Comparison of ENCODE assay signal across 20 cellular contexts in the genomic region with DNA sequence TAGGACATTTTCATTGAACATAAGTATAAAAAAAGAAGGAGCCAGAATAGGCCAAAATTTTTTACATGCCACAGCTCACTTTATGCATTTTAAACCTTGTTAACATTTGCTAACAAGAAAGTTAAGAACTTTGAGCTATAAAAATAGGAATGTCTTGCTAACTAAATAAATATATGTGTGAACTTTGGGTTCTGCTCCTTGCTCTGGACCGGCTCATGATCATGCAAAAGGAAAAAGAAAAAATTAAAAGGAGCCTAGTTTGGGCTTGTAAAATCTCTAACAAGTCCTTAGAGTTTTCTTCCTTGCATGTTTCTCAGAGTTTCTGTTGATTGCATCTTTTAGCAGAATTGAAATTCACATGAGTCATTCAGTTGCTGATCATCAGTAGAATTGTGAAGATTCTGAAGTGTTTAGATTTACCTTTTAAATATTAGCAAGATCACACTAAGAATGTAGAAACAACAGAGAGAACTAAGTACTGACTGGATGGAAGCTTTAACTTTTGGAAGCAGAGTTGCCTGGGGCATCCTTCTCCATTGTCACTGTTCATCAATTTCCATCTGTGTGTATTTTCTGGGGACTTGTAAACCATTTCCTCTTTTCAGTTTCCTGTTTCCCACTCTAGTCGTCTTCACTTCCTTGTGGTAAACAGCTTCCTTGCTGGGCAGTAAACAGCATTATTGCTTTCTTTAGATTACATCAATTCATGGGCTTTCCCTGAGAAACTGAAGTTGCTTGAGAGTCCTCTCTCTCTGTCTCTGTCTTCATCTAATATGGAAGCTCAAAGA.
DNase-seq lines count a peak whose midpoint lies in the region; ATAC-seq, FAIRE-seq and TF ChIP-seq lines count a peak whose summit lies in the region.
"Had no signal": no experiment of that assay in that cellular context is flagged by ENCODE, and none has a peak within 500 bp of the region (broad histone marks: within the 10 kb centered on the region; RNA-seq: fewer than 3 reads in every experiment).

No MANE protein-coding gene starts in this region.

- H2AK5ac ChIP-seq in mesendoderm (ENCODE audit: low read length), result no peak overlapping the region

- WGBS in mesendoderm (ENCODE audit: extremely low coverage, insufficient coverage, low lambda C conversion rate), result no CpG with 5 or more reads among the region's 2 CpGs

- no peaks in the 10 kb centered on the region for H3K79me2 ChIP-seq in mesendoderm (ENCODE audit: control insufficient read depth, insufficient read depth, low read length)

- DNase-seq in GM04503 (ENCODE audit: low read depth), result peak; percentile 17
- DNase-seq in MV-4-11 (lab: John Stamatoyannopoulos, UW), result peak; percentile 86
- peak; percentile 7 for DNase-seq in amniotic epithelial cell (ENCODE audit: low read depth)
- DNase-seq in mesendoderm, result peak; percentile 34
- DNase-seq in D721Med (ENCODE audit: insufficient read length, low spot score), result no peak
- DNase-seq in CD14-positive monocyte (ENCODE audit: low spot score), result no peak
- DNase-seq in hippocampal formation (lab: John Stamatoyannopoulos, UW), result no peak
- DNase-seq: activated CD4-positive, alpha-beta T cell treated with anti-CD3 and anti-CD28 coated beads for 36 hours; activated naive CD8-positive, alpha-beta T cell treated with anti-CD3 and anti-CD28 coated beads, Interleukin-2, amount 10 ng/mL, durations not matched to agents 7 days and 5 days; activated T-cell treated with anti-CD3 and anti-CD28 coated beads for 4 hours; cerebellar nuclear complex; H7; stimulated activated CD4-positive, alpha-beta T cell treated with anti-CD3 and anti-CD28 coated beads, Interleukin-4, amount 100 ng/mL, for 24 hours had no signal

- no peaks in the 10 kb centered on the region for H3K36me3 Mint-ChIP-seq in CD14-positive monocyte
- H3K36me3 Mint-ChIP-seq: activated naive CD8-positive, alpha-beta T cell treated with anti-CD3 and anti-CD28 coated beads, Interleukin-2, amount 10 ng/mL, durations not matched to agents 7 days and 5 days; type B pancreatic cell had no signal

- H3K9ac ChIP-seq in mesendoderm (ENCODE audit: low read length), result no peak overlapping the region

- H3K4me1 ChIP-seq in mesendoderm (ENCODE audit: control insufficient read depth, low read depth, low read length), result peaks cover 4% of the 10 kb centered on the region
- H3K4me1 ChIP-seq: esophagus muscularis mucosa had no signal

- no peak overlapping the region for H3K4me2 ChIP-seq in mesendoderm (ENCODE audit: low read length)

- H2BK120ac ChIP-seq in mesendoderm (ENCODE audit: low read depth, low read length), result no peak overlapping the region

- intact Hi-C loops in CD14-positive monocyte (cut with micrococcal nuclease), result no loop called here

- peaks cover 30% of the 10 kb centered on the region for H3K4me1 Mint-ChIP-seq in CD14-positive monocyte
- H3K4me1 Mint-ChIP-seq: activated CD4-positive, alpha-beta T cell treated with anti-CD3 and anti-CD28 coated beads for 36 hours; activated naive CD8-positive, alpha-beta T cell treated with anti-CD3 and anti-CD28 coated beads, Interleukin-2, amount 10 ng/mL, durations not matched to agents 7 days and 5 days had no signal

- no peaks in the 10 kb centered on the region for H3K27me3 Mint-ChIP-seq in CD14-positive monocyte (ENCODE audit: low read depth in 3 of 3)
- H3K27me3 Mint-ChIP-seq: activated CD4-positive, alpha-beta T cell treated with anti-CD3 and anti-CD28 coated beads for 36 hours; activated naive CD8-positive, alpha-beta T cell treated with anti-CD3 and anti-CD28 coated beads, Interleukin-2, amount 10 ng/mL, durations not matched to agents 7 days and 5 days had no signal

- TF ChIP-seq CTCF in D721Med (IDR thresholded peaks at IDR 0.05; ENCODE audit: insufficient read depth, missing control alignments) (no peak), CD14-positive monocyte (IDR thresholded peaks at IDR 0.05) (no peak)

- H3K56ac ChIP-seq in mesendoderm (ENCODE audit: low read length), result no peak overlapping the region

- no peak overlapping the region for H3K4me3 ChIP-seq in mesendoderm (ENCODE audit: low read length)
- H3K4me3 ChIP-seq: esophagus muscularis mucosa, lung had no signal

- H3K18ac ChIP-seq in mesendoderm (ENCODE audit: low read length), result no peak overlapping the region

- H3K4ac ChIP-seq in mesendoderm (ENCODE audit: low read depth, low read length), result no peak overlapping the region

- FAIRE-seq in D721Med (lab: Jason Lieb, UNC), result no peak
- FAIRE-seq: GM18507 had no signal

- peak overlapping the region in 2 of 7 donors; percentile 37 for H3K27ac Mint-ChIP-seq in CD14-positive monocyte
- H3K27ac Mint-ChIP-seq: activated CD4-positive, alpha-beta T cell treated with anti-CD3 and anti-CD28 coated beads for 36 hours; activated naive CD8-positive, alpha-beta T cell treated with anti-CD3 and anti-CD28 coated beads, Interleukin-2, amount 10 ng/mL, durations not matched to agents 7 days and 5 days; type B pancreatic cell had no signal

- peaks cover 0 to 5% (median 0%) of the 10 kb centered on the region in 7 donors for H3K9me3 Mint-ChIP-seq in CD14-positive monocyte

- no peak overlapping the region for H4K5ac ChIP-seq in mesendoderm (ENCODE audit: low read length)

- H2BK5ac ChIP-seq in mesendoderm (ENCODE audit: low read length), result no peak overlapping the region

- peak overlapping the region; percentile 78 for H2BK15ac ChIP-seq in mesendoderm (replicated peaks; ENCODE audit: low read depth)

- H3K36me3 ChIP-seq in mesendoderm (ENCODE audit: control insufficient read depth, insufficient read depth, low read length), result no peaks in the 10 kb centered on the region
- H3K36me3 ChIP-seq: esophagus muscularis mucosa had no signal

- ATAC-seq in GM18519 (IDR thresholded peaks at IDR 0.05; ENCODE audit: low FRiP score, unreplicated experiment), result no peak
- ATAC-seq: activated CD4-positive, alpha-beta T cell treated with anti-CD3 and anti-CD28 coated beads for 36 hours; sciatic nerve had no signal

- no peaks in the 10 kb centered on the region for H3K27me3 ChIP-seq in mesendoderm (ENCODE audit: insufficient read depth, low read length, poor library complexity)
- H3K27me3 ChIP-seq: esophagus muscularis mucosa had no signal

- H4K8ac ChIP-seq in mesendoderm (ENCODE audit: low read depth, low read length), result no peak overlapping the region

- H3K4me3 Mint-ChIP-seq in CD14-positive monocyte, result no peak overlapping the region
- H3K4me3 Mint-ChIP-seq: activated CD4-positive, alpha-beta T cell treated with anti-CD3 and anti-CD28 coated beads for 36 hours; activated naive CD8-positive, alpha-beta T cell treated with anti-CD3 and anti-CD28 coated beads, Interleukin-2, amount 10 ng/mL, durations not matched to agents 7 days and 5 days; neural crest cell; type B pancreatic cell had no signal

- no peak overlapping the region for H3K23ac ChIP-seq in mesendoderm (ENCODE audit: low read length)

- no peaks in the 10 kb centered on the region for H3K79me1 ChIP-seq in mesendoderm (ENCODE audit: low read length)

- H3K27ac ChIP-seq in mesendoderm (ENCODE audit: low read depth, low read length), result no peak overlapping the region
- H3K27ac ChIP-seq: esophagus muscularis mucosa had no signal

Comparison
In these comparisons a context has a peak if more than half of its experiments do, and no peak if none do; other contexts are left out.
1. DNase-seq: peak in GM04503 (single experiment), MV-4-11 (single experiment), amniotic epithelial cell (single experiment) and mesendoderm (single experiment); none in D721Med (single experiment), CD14-positive monocyte (single experiment) and hippocampal formation (0 of 2).